11 cellular contexts compared by ENCODE assay signal in the genomic region with DNA sequence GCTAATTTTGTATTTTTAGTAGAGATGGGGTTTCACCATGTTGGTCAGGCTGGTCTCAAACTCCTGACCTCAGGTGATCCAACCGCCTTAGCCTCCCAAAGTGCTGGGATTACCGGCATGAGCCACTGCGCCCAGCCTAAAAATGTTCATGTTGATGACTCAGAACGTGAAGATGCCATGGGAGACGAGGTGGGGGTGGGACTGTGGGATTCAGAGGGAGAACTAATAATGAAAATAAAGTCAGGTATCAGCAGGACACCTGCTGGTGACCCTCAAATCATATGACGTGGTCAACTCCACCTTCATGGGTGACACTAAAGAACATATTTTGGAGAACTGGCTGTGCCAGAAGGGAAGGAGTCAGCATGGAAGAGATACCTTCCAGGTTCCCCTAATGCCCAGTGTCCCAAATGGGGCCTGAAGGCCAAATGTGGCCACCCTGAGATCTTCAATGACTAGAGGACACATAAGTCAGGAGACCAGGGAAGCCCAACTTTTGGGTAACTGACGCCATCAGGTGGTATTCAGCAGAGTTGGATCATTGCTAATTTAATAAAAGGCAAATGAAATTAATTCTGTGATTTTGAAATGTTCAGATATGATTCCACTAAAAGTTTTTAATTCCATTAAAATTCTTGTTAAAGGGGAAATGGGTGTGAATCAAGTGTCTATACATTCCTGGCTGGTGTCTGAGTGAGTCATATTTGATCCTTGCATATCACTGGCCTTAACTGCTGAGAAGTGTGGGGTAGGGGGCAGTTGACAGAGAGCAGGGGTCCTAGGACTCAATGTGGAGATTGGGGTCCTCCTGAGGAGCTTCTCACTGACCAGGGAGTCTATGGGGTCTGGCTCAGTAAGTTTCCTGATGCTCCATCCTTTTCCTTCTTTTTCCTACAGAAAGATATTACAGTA.
DNase-seq lines count a peak whose midpoint lies in the region; ATAC-seq, FAIRE-seq and TF ChIP-seq lines count a peak whose summit lies in the region.
"Had no signal": no experiment of that assay in that cellular context is flagged by ENCODE, and none has a peak within 500 bp of the region (broad histone marks: within the 10 kb centered on the region; RNA-seq: fewer than 3 reads in every experiment).

No MANE protein-coding gene starts in this region.

- WGBS in esophagus squamous epithelium, 2 donors, result 67 to 71% methylated on average over 3 to 7 of the region's 7 CpGs
- WGBS in small intestine, 3 donors, result 82% methylated on average over 7 of the region's 7 CpGs

- no peak for ATAC-seq in GM18868 (IDR thresholded peaks at IDR 0.05; ENCODE audit: unreplicated experiment)
- ATAC-seq in activated T-cell treated with anti-CD3 and anti-CD28 coated beads, Interleukin-2, amount 50 U/mL, for 4 hours, result no peak

- no peak for FAIRE-seq in small intestine (lab: Jason Lieb, UNC)
- FAIRE-seq: G401.6 had no signal

- H3K9me3 Mint-ChIP-seq in activated T-cell treated with anti-CD3 and anti-CD28 coated beads, Interleukin-2, amount 50 U/mL, for 4 hours, result no peaks in the 10 kb centered on the region

- no TSS peak for BruUV-seq in OCI-LY7 (replicated peaks; lab: Mats Ljungman, UMichigan)

- intact Hi-C loops in OCI-LY7 (cut with micrococcal nuclease; ENCODE audit: unreplicated experiment), result loop anchor here (5.0 kb wide), 1 partner anchor 291 kb away; no protein-coding TSS in a partner anchor
- intact Hi-C loops in esophagus squamous epithelium (cut with DNase I), result loop anchor here (5.0 kb wide), 1 partner anchor 291 kb away; no protein-coding TSS in a partner anchor

- H3K4me3 ChIP-seq in OCI-LY7 (ENCODE audit: low read depth, low read length, poor library complexity, severe bottlenecking) (no peak overlapping the region), esophagus squamous epithelium (no peak overlapping the region), small intestine (ENCODE audit: low read depth in 1 of 2, low read length in 2 of 2) (no peak overlapping the region)

- CTCF ChIA-PET in OCI-LY7 (lab: Charles Lee; ENCODE audit: unreplicated experiment), result no interaction called here

- POLR2A ChIA-PET in OCI-LY7 (lab: Charles Lee), result interaction anchor here (0.7 kb wide), 2 partner anchors 154 to 398 kb away, joined by 3 to 4 read pairs; no protein-coding TSS in a partner anchor

- H2AFZ ChIP-seq in OCI-LY7 (ENCODE audit: low read length), result no peak overlapping the region

- H3K79me2 ChIP-seq in OCI-LY7 (ENCODE audit: insufficient read depth, low read depth, low read length), result no peaks in the 10 kb centered on the region

- no peak overlapping the region for H3K4me3 Mint-ChIP-seq in activated T-cell treated with anti-CD3 and anti-CD28 coated beads, Interleukin-2, amount 50 U/mL, for 4 hours

- no peak overlapping the region for H3K27ac ChIP-seq in OCI-LY7 (ENCODE audit: low read depth, low read length, poor library complexity, severe bottlenecking)
- no peak overlapping the region for H3K27ac ChIP-seq in esophagus squamous epithelium
- H3K27ac ChIP-seq in small intestine (ENCODE audit: low read depth in 1 of 2, low read length in 1 of 2), result no peak overlapping the region
- H3K27ac ChIP-seq: WERI-Rb-1 had no signal

- no peaks in the 10 kb centered on the region for H4K20me1 ChIP-seq in OCI-LY7 (ENCODE audit: insufficient read depth, low read length)

- H3K36me3 ChIP-seq in OCI-LY7 (ENCODE audit: insufficient read depth, low read length), result no peaks in the 10 kb centered on the region
- no peaks in the 10 kb centered on the region for H3K36me3 ChIP-seq in esophagus squamous epithelium
- no peaks in the 10 kb centered on the region for H3K36me3 ChIP-seq in small intestine (ENCODE audit: control insufficient read depth in 2 of 2, insufficient read depth in 2 of 2, low read length in 2 of 2)
- H3K36me3 ChIP-seq: WERI-Rb-1 had no signal

- H3K27me3 ChIP-seq in esophagus squamous epithelium, result no peaks in the 10 kb centered on the region
- no peaks in the 10 kb centered on the region for H3K27me3 ChIP-seq in small intestine (ENCODE audit: control insufficient read depth in 2 of 2, insufficient read depth in 2 of 2, low read length in 2 of 2)

- H3K4me1 Mint-ChIP-seq in activated T-cell treated with anti-CD3 and anti-CD28 coated beads, Interleukin-2, amount 50 U/mL, for 4 hours (ENCODE audit: low read depth), result no peaks in the 10 kb centered on the region

- no peak overlapping the region for H3K4me2 ChIP-seq in OCI-LY7 (ENCODE audit: low read length)

- peak; percentile 13 for DNase-seq in activated CD4-positive, alpha-beta T cell treated with anti-CD3 and anti-CD28 coated beads for 48 hours
- no peak for DNase-seq in activated CD4-positive, alpha-beta T cell treated with anti-CD3 and anti-CD28 coated beads, Interleukin-2, amount 50 U/mL, for 1 hour
- DNase-seq in OCI-LY7 (ENCODE audit: low spot score), result peak; percentile 18
- no peak for DNase-seq in esophagus squamous epithelium (lab: John Stamatoyannopoulos, UW)
- peak; percentile 16 for DNase-seq in small intestine
- no peak for DNase-seq in DMS114 treated with DMSO at 0.1 percent for 48 hours (lab: John Stamatoyannopoulos, UW; ENCODE audit: unreplicated experiment)
- no peak for DNase-seq in activated T-cell treated with anti-CD3 and anti-CD28 coated beads, Interleukin-2, amount 50 U/mL, for 4 hours
- DNase-seq: stimulated activated CD4-positive, alpha-beta T cell treated with anti-CD3 and anti-CD28 coated beads, Interleukin-4, amount 100 ng/mL, for 4 hours; WERI-Rb-1 had no signal

- TF ChIP-seq CTCF in OCI-LY7 (conservative IDR thresholded peaks at IDR 0.05; ENCODE audit: low read length) (peak; percentile 67), esophagus squamous epithelium (IDR thresholded peaks at IDR 0.05) (peak; percentile 17 to 58 (median 44))

- no peaks in the 10 kb centered on the region for H3K4me1 ChIP-seq in OCI-LY7 (ENCODE audit: insufficient read depth, low read length, poor library complexity, severe bottlenecking)
- H3K4me1 ChIP-seq in esophagus squamous epithelium, result peaks cover 0 to 8% (median 0%) of the 10 kb centered on the region in 3 donors
- H3K4me1 ChIP-seq in small intestine (ENCODE audit: control insufficient read depth in 2 of 2, insufficient read depth in 1 of 2, low read depth in 1 of 2, low read length in 1 of 2), result no peaks in the 10 kb centered on the region

- H3K9me2 ChIP-seq in OCI-LY7 (ENCODE audit: insufficient read depth, low read length), result no peaks in the 10 kb centered on the region

- H3K27me3 Mint-ChIP-seq in activated T-cell treated with anti-CD3 and anti-CD28 coated beads, Interleukin-2, amount 50 U/mL, for 4 hours (ENCODE audit: low read depth), result peaks cover 6% of the 10 kb centered on the region

- H3K36me3 Mint-ChIP-seq in activated T-cell treated with anti-CD3 and anti-CD28 coated beads, Interleukin-2, amount 50 U/mL, for 4 hours (ENCODE audit: insufficient read depth), result no peaks in the 10 kb centered on the region

- TF ChIP-seq POLR2A in esophagus squamous epithelium (IDR thresholded peaks at IDR 0.05), result no peak

- no peaks in the 10 kb centered on the region for H3K9me3 ChIP-seq in OCI-LY7 (ENCODE audit: low read length)
- no peaks in the 10 kb centered on the region for H3K9me3 ChIP-seq in esophagus squamous epithelium
- H3K9me3 ChIP-seq in small intestine (ENCODE audit: control insufficient read depth, low read depth), result no peaks in the 10 kb centered on the region

Comparison
In these comparisons a context has a peak if more than half of its experiments do, and no peak if none do; other contexts are left out.
1. DNase-seq: peak in activated CD4-positive, alpha-beta T cell treated with anti-CD3 and anti-CD28 coated beads for 48 hours (single experiment), OCI-LY7 (single experiment) and small intestine (single experiment); none in activated CD4-positive, alpha-beta T cell treated with anti-CD3 and anti-CD28 coated beads, Interleukin-2, amount 50 U/mL, for 1 hour (single experiment), esophagus squamous epithelium (single experiment), DMS114 treated with DMSO at 0.1 percent for 48 hours (single experiment) and activated T-cell treated with anti-CD3 and anti-CD28 coated beads, Interleukin-2, amount 50 U/mL, for 4 hours (single experiment).